Comparison of ENCODE assay signal across 17 cellular contexts in the genomic region with DNA sequence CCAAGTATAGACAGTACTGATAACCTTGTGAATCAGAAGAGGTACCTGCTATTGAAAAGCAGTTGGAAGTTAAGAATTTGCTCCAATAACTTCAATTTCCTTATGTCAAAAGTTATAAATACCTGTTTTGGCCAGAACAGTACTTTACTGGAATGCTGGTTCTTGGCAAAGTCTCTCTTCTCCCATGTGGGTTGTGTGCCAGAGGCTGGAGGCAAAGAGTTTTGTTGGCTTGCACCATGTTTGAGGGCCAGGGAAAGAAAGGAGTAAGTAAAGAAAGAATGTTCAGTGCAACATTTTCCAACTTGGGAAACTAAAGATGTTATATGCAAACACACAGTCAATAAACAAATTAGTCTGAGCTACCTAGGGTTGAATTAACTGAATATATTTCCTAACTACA.
DNase-seq lines count a peak whose midpoint lies in the region; ATAC-seq and TF ChIP-seq lines count a peak whose summit lies in the region.
"Had no signal": no experiment of that assay in that cellular context is flagged by ENCODE, and none has a peak within 500 bp of the region (broad histone marks: within the 10 kb centered on the region; RNA-seq: fewer than 3 reads in every experiment).

No MANE protein-coding gene starts in this region.

- no peaks in the 10 kb centered on the region for H3K27me3 ChIP-seq in adipocyte (replicated peaks; ENCODE audit: control insufficient read depth, insufficient read depth, low read length)

- H3K36me3 Mint-ChIP-seq in HFFc6 (ENCODE audit: low read depth) = peaks cover 55% of the 10 kb centered on the region
- no peaks in the 10 kb centered on the region for H3K36me3 Mint-ChIP-seq in activated T-helper 17 cell treated with anti-CD3 and anti-CD28 coated beads, Interleukin-2, amount 50 U/mL, for 72 hours (ENCODE audit: low read depth)
- H3K36me3 Mint-ChIP-seq: CD4-positive, alpha-beta memory T cell had no signal

- H3K4me3 Mint-ChIP-seq in HFFc6 = no peak overlapping the region
- H3K4me3 Mint-ChIP-seq in activated T-helper 17 cell treated with anti-CD3 and anti-CD28 coated beads, Interleukin-2, amount 50 U/mL, for 72 hours = no peak overlapping the region
- H3K4me3 Mint-ChIP-seq: CD4-positive, alpha-beta memory T cell; H9 had no signal

- DNase-seq in HFFc6 (no peak), adipocyte (ENCODE audit: low read depth) (peak; percentile 42), fibroblast of gingiva (ENCODE audit: low read depth) (peak; percentile 9), dermis blood vessel endothelial cell (no peak)
- DNase-seq: Calu3; CD4-positive, alpha-beta memory T cell; DMS53; H9; NCI-H1417 treated with DMSO at 0.1 percent for 48 hours; NCI-H1930; NCI-H446 treated with DMSO at 0.1 percent for 48 hours; NCI-H82; PC-3 had no signal

- peaks cover 47% of the 10 kb centered on the region for H3K4me1 Mint-ChIP-seq in HFFc6 (ENCODE audit: low read depth)
- H3K4me1 Mint-ChIP-seq in activated T-helper 17 cell treated with anti-CD3 and anti-CD28 coated beads, Interleukin-2, amount 50 U/mL, for 72 hours = no peaks in the 10 kb centered on the region
- H3K4me1 Mint-ChIP-seq: CD4-positive, alpha-beta memory T cell had no signal

- no peaks in the 10 kb centered on the region for H3K36me3 ChIP-seq in adipocyte (ENCODE audit: control insufficient read depth, insufficient read depth, low read length, severe bottlenecking)

- 0 out of 2 replicates have a peak overlapping the region, but pooled peaks have one; percentile 5 for H3K27ac Mint-ChIP-seq in HFFc6
- no peak overlapping the region for H3K27ac Mint-ChIP-seq in activated T-helper 17 cell treated with anti-CD3 and anti-CD28 coated beads, Interleukin-2, amount 50 U/mL, for 72 hours
- H3K27ac Mint-ChIP-seq: CD4-positive, alpha-beta memory T cell had no signal

- no peak overlapping the region for H3K4me3 ChIP-seq in adipocyte (ENCODE audit: low read length)
- H3K4me3 ChIP-seq: K562 had no signal

- H3K9ac ChIP-seq in adipocyte (ENCODE audit: low read length) = no peak overlapping the region

- peaks cover 4% of the 10 kb centered on the region for H3K27me3 Mint-ChIP-seq in HFFc6 (ENCODE audit: insufficient read depth)
- peaks cover 14% of the 10 kb centered on the region for H3K27me3 Mint-ChIP-seq in activated T-helper 17 cell treated with anti-CD3 and anti-CD28 coated beads, Interleukin-2, amount 50 U/mL, for 72 hours

- H3K9me3 ChIP-seq in adipocyte (ENCODE audit: control insufficient read depth, low read length) = no peaks in the 10 kb centered on the region

- no peaks in the 10 kb centered on the region; the same call in 1 of the 2 replicates for H3K9me3 Mint-ChIP-seq in HFFc6
- no peaks in the 10 kb centered on the region for H3K9me3 Mint-ChIP-seq in activated T-helper 17 cell treated with anti-CD3 and anti-CD28 coated beads, Interleukin-2, amount 50 U/mL, for 72 hours
- H3K9me3 Mint-ChIP-seq: H9 had no signal

- H3K4me1 ChIP-seq in adipocyte (ENCODE audit: control insufficient read depth, insufficient read depth, low read length) = peaks cover 12% of the 10 kb centered on the region

- no peak for TF ChIP-seq CTCF in HFFc6 (IDR thresholded peaks at IDR 0.05)

- ATAC-seq in HG03108 (IDR thresholded peaks at IDR 0.05; ENCODE audit: unreplicated experiment) = no peak
- ATAC-seq in activated T-helper 17 cell treated with anti-CD3 and anti-CD28 coated beads, Interleukin-2, amount 50 U/mL, for 72 hours (replicated peaks) = no peak
- no peak for ATAC-seq in HG02938 (IDR thresholded peaks at IDR 0.05; ENCODE audit: unreplicated experiment)
- ATAC-seq: K562, PC-3 had no signal

Comparison
In these comparisons a context has a peak if more than half of its experiments do, and no peak if none do; other contexts are left out.
1. DNase-seq: peak in adipocyte (single experiment) and fibroblast of gingiva (single experiment); none in HFFc6 (single experiment) and dermis blood vessel endothelial cell (single experiment).